Comparison of ENCODE assay signal across 1 cellular context in genomic region chr20:31695849-31696804, GRCh38.
TF ChIP-seq lines count a peak whose summit lies in the region.

No MANE protein-coding gene starts in this region.

TF ChIP-seq in HepG2, 621 proteins besides CTCF, POLR2A, EP300 and RAD21 (continued from another document and continues in another):
- TF ChIP-seq ZNF276 (CRISPR knock-in tag; IDR thresholded peaks at IDR 0.05; ENCODE audit: low read depth) = no peak; the same call in 1 of the 2 replicates
- TF ChIP-seq ZNF407 (CRISPR knock-in tag; IDR thresholded peaks at IDR 0.05; ENCODE audit: not compliant biosample characterization) = no peak
- peak; percentile 99 for TF ChIP-seq THRA (CRISPR knock-in tag; IDR thresholded peaks at IDR 0.05; ENCODE audit: borderline replicate concordance)
- peak; percentile 85; the same call in 1 of the 2 replicates for TF ChIP-seq GATA4 (IDR thresholded peaks at IDR 0.05; ENCODE audit: borderline replicate concordance, low read depth)
- TF ChIP-seq ZNF7 (CRISPR knock-in tag; IDR thresholded peaks at IDR 0.05) = peak; percentile 85
- no peak for TF ChIP-seq LBX2 (CRISPR knock-in tag; IDR thresholded peaks at IDR 0.05; ENCODE audit: borderline replicate concordance)
- TF ChIP-seq ZNF468 (CRISPR knock-in tag; IDR thresholded peaks at IDR 0.05) = no peak
- no peak; the same call in 1 of the 2 replicates for TF ChIP-seq ZNF768 (CRISPR knock-in tag; IDR thresholded peaks at IDR 0.05)
- peak; percentile 89 for TF ChIP-seq SSRP1 (CRISPR knock-in tag; IDR thresholded peaks at IDR 0.05)
- TF ChIP-seq ZNF274 (CRISPR knock-in tag; IDR thresholded peaks at IDR 0.05) = peak; percentile 68; the same call in 1 of the 2 replicates
- peak; percentile 99 for TF ChIP-seq ZNF691 (CRISPR knock-in tag; IDR thresholded peaks at IDR 0.05; ENCODE audit: borderline replicate concordance, low read depth)
- no peak for TF ChIP-seq TCF7L2 (IDR thresholded peaks at IDR 0.05; ENCODE audit: low read depth, low read length)
- no peak for TF ChIP-seq KLF15 (CRISPR knock-in tag; IDR thresholded peaks at IDR 0.05; ENCODE audit: borderline replicate concordance)
- peak; percentile 93 for TF ChIP-seq MAX (IDR thresholded peaks at IDR 0.05)
- no peak for TF ChIP-seq ZNF597 (CRISPR knock-in tag; IDR thresholded peaks at IDR 0.05)
- peak; percentile 92 for TF ChIP-seq RFXAP (CRISPR knock-in tag; IDR thresholded peaks at IDR 0.05; ENCODE audit: borderline replicate concordance)
- 0 out of 2 replicates have a peak, but pooled peaks have one; percentile 51 for TF ChIP-seq ZKSCAN1 (IDR thresholded peaks at IDR 0.05; ENCODE audit: low read length)
- TF ChIP-seq FOXA3 (CRISPR knock-in tag; IDR thresholded peaks at IDR 0.05) = peak; percentile 99
- TF ChIP-seq ZNF703 (CRISPR knock-in tag; IDR thresholded peaks at IDR 0.05; ENCODE audit: borderline replicate concordance) = peak; percentile 88; the same call in 1 of the 2 replicates
- peak; percentile 91 for TF ChIP-seq ZXDC (CRISPR knock-in tag; IDR thresholded peaks at IDR 0.05)
- TF ChIP-seq MEIS1 (CRISPR knock-in tag; IDR thresholded peaks at IDR 0.05; ENCODE audit: borderline replicate concordance) = peak; percentile 96; the same call in 1 of the 2 replicates
- peak; percentile 93; the same call in 1 of the 2 replicates for TF ChIP-seq ZNF512B (CRISPR knock-in tag; IDR thresholded peaks at IDR 0.05; ENCODE audit: borderline replicate concordance)
- peak; percentile 95 for TF ChIP-seq ZMAT3 (CRISPR knock-in tag; conservative IDR thresholded peaks at IDR 0.05)
- TF ChIP-seq ZNF609 (CRISPR knock-in tag; IDR thresholded peaks at IDR 0.05; ENCODE audit: borderline replicate concordance) = peak; percentile 99
- peak; percentile 90 for TF ChIP-seq ZNF607 (CRISPR knock-in tag; IDR thresholded peaks at IDR 0.05; ENCODE audit: borderline replicate concordance)
- TF ChIP-seq ZNF605 (CRISPR knock-in tag; IDR thresholded peaks at IDR 0.05) = peak; percentile 94; the same call in 1 of the 2 replicates
- TF ChIP-seq ZBTB7B (CRISPR knock-in tag; IDR thresholded peaks at IDR 0.05) = peak; percentile 99
